Comparison of ENCODE assay signal across 7 cellular contexts in the genomic region with DNA sequence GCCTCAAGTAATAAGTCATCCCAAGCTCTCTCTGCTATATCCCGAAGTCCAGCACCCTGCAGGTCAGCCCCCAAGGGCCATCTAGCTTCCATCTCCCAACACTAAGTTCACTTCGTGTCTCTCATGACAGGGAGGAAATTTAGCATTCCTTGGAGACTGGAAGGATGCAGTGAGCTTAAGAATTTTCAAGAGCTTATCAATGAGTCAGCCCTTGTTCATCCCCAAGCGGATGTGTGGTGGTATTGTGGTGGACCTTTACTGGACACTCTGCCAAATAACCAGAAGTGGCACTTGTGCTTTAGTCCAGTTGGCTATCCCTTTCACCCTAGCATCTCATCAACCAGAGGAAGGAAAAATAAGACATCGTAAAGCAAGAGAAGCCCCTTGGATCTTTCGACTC. TPM values are rescaled to one million over a fixed set of nuclear protein-coding genes. Genes with fewer than 3 reads are reported as not detected.
DNase-seq lines count a peak whose midpoint lies in the region; TF ChIP-seq lines count a peak whose summit lies in the region.
"Not testable (repeated sequence)": the region's sequence is repeated elsewhere in the genome, so short reads cannot be mapped to it uniquely, and the experiment has no call there.

No MANE protein-coding gene starts in this region.

- H3K27ac Mint-ChIP-seq in Calu3 (ENCODE audit: unreplicated experiment) (peak overlapping the region; percentile 47), HFFc6 (peak overlapping the region; percentile 86)

- not testable (repeated sequence) for H3K9me3 Mint-ChIP-seq in Calu3 (ENCODE audit: low read depth, unreplicated experiment)
- peaks cover 11% of the 10 kb centered on the region for H3K9me3 Mint-ChIP-seq in HFFc6

- not testable (repeated sequence) for H3K36me3 Mint-ChIP-seq in Calu3 (ENCODE audit: insufficient read depth, unreplicated experiment)
- H3K36me3 Mint-ChIP-seq in HFFc6 (ENCODE audit: low read depth) = peaks cover 32% of the 10 kb centered on the region

- peaks cover 31% of the 10 kb centered on the region for H3K4me1 Mint-ChIP-seq in Calu3 (ENCODE audit: low read depth, unreplicated experiment)
- peaks cover 77% of the 10 kb centered on the region for H3K4me1 Mint-ChIP-seq in HFFc6 (ENCODE audit: low read depth)

- not testable (repeated sequence) for BruUV-seq in Calu3 (replicated peaks; lab: Mats Ljungman, UMichigan)

- not testable (repeated sequence) for H3K36me3 ChIP-seq in SJSA1

- H3K9me3 ChIP-seq in SJSA1 (replicated peaks) = not testable (repeated sequence)

- not testable (repeated sequence) for H3K4me3 Mint-ChIP-seq in Calu3 (ENCODE audit: low read depth, unreplicated experiment)
- peak overlapping the region; percentile 75 for H3K4me3 Mint-ChIP-seq in HFFc6

- H3K27me3 ChIP-seq in SJSA1 (replicated peaks) = not testable (repeated sequence)

- CTCF ChIA-PET in Calu3 (lab: Charles Lee) = not testable (repeated sequence)

- intact Hi-C loops in Calu3 (cut with micrococcal nuclease; ENCODE audit: unreplicated experiment) = not testable (repeated sequence)

- TF ChIP-seq CTCF in Calu3 (IDR thresholded peaks at IDR 0.05; ENCODE audit: unreplicated experiment); HFFc6 (IDR thresholded peaks at IDR 0.05); astrocyte of the cerebellum (IDR thresholded peaks at IDR 0.05; ENCODE audit: low read depth, low read length, missing control alignments); foreskin fibroblast (IDR thresholded peaks at IDR 0.05; ENCODE audit: low read depth, low read length): not testable (repeated sequence)

- not testable (repeated sequence) for DNase-seq in Calu3
- DNase-seq in HFFc6 (peak; percentile 84), SJSA1 (ENCODE audit: low read depth in 1 of 2, low spot score in 2 of 2) (peak; percentile 42 to 58), astrocyte of the cerebellum (ENCODE audit: low read depth) (peak; percentile 61), dedifferentiated amniotic fluid mesenchymal stem cell (ENCODE audit: extremely low spot score) (peak; percentile 30), foreskin fibroblast (peak; percentile 39 to 50), non-pigmented ciliary epithelial cell (ENCODE audit: low read depth) (peak; percentile 72)

- peaks cover 22% of the 10 kb centered on the region for H3K4me1 ChIP-seq in SJSA1 (replicated peaks)

- H3K27me3 Mint-ChIP-seq in Calu3 (ENCODE audit: unreplicated experiment); HFFc6 (ENCODE audit: insufficient read depth): not testable (repeated sequence)

- H3K27ac ChIP-seq in SJSA1 = not testable (repeated sequence)

- in situ Hi-C loops in astrocyte of the cerebellum (cut with HindIII; ENCODE audit: low sequenced_read_pairs) = not testable (repeated sequence)

- H3K4me3 ChIP-seq in SJSA1; astrocyte of the cerebellum (ENCODE audit: low read depth, low read length); foreskin fibroblast (ENCODE audit: low read depth in 1 of 2, low read length in 2 of 2): not testable (repeated sequence)

RNA-seq across cellular contexts. Expression of a gene that starts 15.6 kb away (rescaled TPM):
- total RNA-seq in Calu3 (2022) = 16.3 and 17.4 TPM in 2 replicates
- total RNA-seq in HFFc6 (2021; fragmentation: NEBNext Ultra II Directional; extraction: Animal tissue kit (Norgen Biotek cat#: 25700)) = 10 to 100 TPM; 31.3 to 37.1 (median 33.9) TPM
- total RNA-seq in SJSA1 (2014; rRNA removed; shearing (Covaris generic)) = 69.7 TPM in 2 replicates
